Comparison of ENCODE assay signal across 13 cellular contexts in the genomic region with DNA sequence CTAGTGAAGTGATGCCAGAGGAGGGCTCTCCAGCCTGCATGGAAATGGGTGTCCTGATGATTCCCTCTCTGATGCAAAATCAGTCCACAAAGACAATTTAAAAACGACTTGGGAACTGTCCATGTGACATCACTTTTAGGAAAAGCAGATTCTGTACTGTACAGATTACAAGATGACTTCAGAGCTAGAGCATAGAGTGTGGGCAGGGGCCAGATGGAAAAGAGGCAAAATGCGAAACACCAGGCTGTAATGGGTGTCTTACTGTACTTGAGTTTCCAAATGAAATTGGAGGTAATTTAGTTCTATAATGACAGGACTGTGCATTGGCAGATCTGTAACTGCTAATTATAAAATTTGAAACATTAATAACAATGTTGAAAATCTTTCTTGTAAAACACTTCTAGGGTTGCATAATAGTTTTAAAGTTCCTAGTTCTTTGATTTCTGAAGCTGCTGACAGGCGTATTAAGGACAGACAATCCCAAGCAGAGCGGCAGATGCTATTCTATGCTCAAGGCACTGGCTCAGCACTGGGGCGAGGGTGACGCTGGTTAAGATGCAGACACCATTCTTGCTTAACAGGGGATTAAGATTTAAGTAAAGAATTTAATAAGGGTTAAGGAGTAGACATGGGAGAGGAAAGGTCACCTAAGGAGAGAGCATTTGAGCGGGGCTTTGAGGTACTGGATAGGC. TPM values are rescaled to one million over a fixed set of nuclear protein-coding genes. Genes with fewer than 3 reads are reported as not detected.
A peak's percentile ranks its signal among the peaks of the same experiment; 100 is the strongest.
DNase-seq lines count a peak whose midpoint lies in the region; ATAC-seq, FAIRE-seq and TF ChIP-seq lines count a peak whose summit lies in the region.
"Had no signal": no experiment of that assay in that cellular context is flagged by ENCODE, and none has a peak within 500 bp of the region (broad histone marks: within the 10 kb centered on the region; RNA-seq: fewer than 3 reads in every experiment).

No MANE protein-coding gene starts in this region.

- no peaks in the 10 kb centered on the region for H3K27me3 Mint-ChIP-seq in stimulated activated naive CD8-positive, alpha-beta T cell treated with anti-CD3 and anti-CD28 coated beads, Interleukin-15, amount 100 ng/mL, for 72 hours
- H3K27me3 Mint-ChIP-seq in activated T-helper 17 cell treated with anti-CD3 and anti-CD28 coated beads, Interleukin-2, amount 50 U/mL, for 72 hours: no peaks in the 10 kb centered on the region
- no peaks in the 10 kb centered on the region for H3K27me3 Mint-ChIP-seq in memory B cell
- H3K27me3 Mint-ChIP-seq: activated CD4-positive, alpha-beta T cell treated with anti-CD3 and anti-CD28 coated beads, Interleukin-2, amount 10 ng/mL, durations not matched to agents 24 days and 14 days had no signal

- peaks cover 52% of the 10 kb centered on the region for H3K4me1 Mint-ChIP-seq in stimulated activated naive CD8-positive, alpha-beta T cell treated with anti-CD3 and anti-CD28 coated beads, Interleukin-15, amount 100 ng/mL, for 72 hours
- peaks cover 13% of the 10 kb centered on the region for H3K4me1 Mint-ChIP-seq in activated T-helper 17 cell treated with anti-CD3 and anti-CD28 coated beads, Interleukin-2, amount 50 U/mL, for 72 hours
- no peaks in the 10 kb centered on the region for H3K4me1 Mint-ChIP-seq in memory B cell

- H3K4me3 Mint-ChIP-seq in stimulated activated naive CD8-positive, alpha-beta T cell treated with anti-CD3 and anti-CD28 coated beads, Interleukin-15, amount 100 ng/mL, for 72 hours: no peak overlapping the region
- H3K4me3 Mint-ChIP-seq in activated T-helper 17 cell treated with anti-CD3 and anti-CD28 coated beads, Interleukin-2, amount 50 U/mL, for 72 hours: no peak overlapping the region
- no peak overlapping the region for H3K4me3 Mint-ChIP-seq in memory B cell
- H3K4me3 Mint-ChIP-seq: activated CD4-positive, alpha-beta T cell treated with anti-CD3 and anti-CD28 coated beads, Interleukin-2, amount 10 ng/mL, durations not matched to agents 24 days and 14 days had no signal

- no peak for DNase-seq in stimulated activated naive CD8-positive, alpha-beta T cell treated with anti-CD3 and anti-CD28 coated beads, Interleukin-15, amount 100 ng/mL, for 72 hours
- no peak for DNase-seq in stimulated activated naive CD8-positive, alpha-beta T cell treated with anti-CD3 and anti-CD28 coated beads, Interleukin-15, Interleukin-2, amounts not matched to agents 100 U/mL and 50 U/mL, for 24 hours
- DNase-seq in memory B cell (ENCODE audit: low spot score in 2 of 2) (no peak), GM12892 (ENCODE audit: insufficient read length) (no peak)
- DNase-seq: activated CD4-positive, alpha-beta T cell treated with anti-CD3 and anti-CD28 coated beads, Interleukin-2, amount 10 ng/mL, durations not matched to agents 24 days and 14 days; kidney; NCI-H1048; NCI-H2107; NCI-H774; RPMI8226 had no signal

- no peak for ATAC-seq in stimulated activated naive CD8-positive, alpha-beta T cell treated with anti-CD3 and anti-CD28 coated beads, Interleukin-15, amount 100 ng/mL, for 72 hours
- no peak for ATAC-seq in stimulated activated naive CD8-positive, alpha-beta T cell treated with anti-CD3 and anti-CD28 coated beads, Interleukin-15, Interleukin-2, amounts not matched to agents 100 U/mL and 50 U/mL, for 24 hours
- no peak for ATAC-seq in activated T-helper 17 cell treated with anti-CD3 and anti-CD28 coated beads, Interleukin-2, amount 50 U/mL, for 72 hours (replicated peaks)
- ATAC-seq in memory B cell (ENCODE audit: low read depth) (no peak), GM21423 (IDR thresholded peaks at IDR 0.05; ENCODE audit: unreplicated experiment) (no peak), GM18909 (IDR thresholded peaks at IDR 0.05; ENCODE audit: poor library complexity, unreplicated experiment) (no peak)

- peak overlapping the region; percentile 8 to 59 for H3K27ac Mint-ChIP-seq in stimulated activated naive CD8-positive, alpha-beta T cell treated with anti-CD3 and anti-CD28 coated beads, Interleukin-15, amount 100 ng/mL, for 72 hours
- peak overlapping the region; percentile 20 for H3K27ac Mint-ChIP-seq in activated T-helper 17 cell treated with anti-CD3 and anti-CD28 coated beads, Interleukin-2, amount 50 U/mL, for 72 hours
- peak overlapping the region; percentile 55 for H3K27ac Mint-ChIP-seq in memory B cell
- H3K27ac Mint-ChIP-seq: activated CD4-positive, alpha-beta T cell treated with anti-CD3 and anti-CD28 coated beads, Interleukin-2, amount 10 ng/mL, durations not matched to agents 24 days and 14 days had no signal

- TF ChIP-seq POLR2A in GM12892 (IDR thresholded peaks at IDR 0.05; ENCODE audit: low read depth, low read length): no peak

- no peaks in the 10 kb centered on the region for H3K9me3 Mint-ChIP-seq in stimulated activated naive CD8-positive, alpha-beta T cell treated with anti-CD3 and anti-CD28 coated beads, Interleukin-15, amount 100 ng/mL, for 72 hours
- no peaks in the 10 kb centered on the region for H3K9me3 Mint-ChIP-seq in activated T-helper 17 cell treated with anti-CD3 and anti-CD28 coated beads, Interleukin-2, amount 50 U/mL, for 72 hours
- H3K9me3 Mint-ChIP-seq in memory B cell: no peaks in the 10 kb centered on the region
- H3K9me3 Mint-ChIP-seq: activated CD4-positive, alpha-beta T cell treated with anti-CD3 and anti-CD28 coated beads, Interleukin-2, amount 10 ng/mL, durations not matched to agents 24 days and 14 days had no signal

- FAIRE-seq in GM12892 (lab: Jason Lieb, UNC): no peak
- FAIRE-seq: kidney had no signal

- peaks cover 82% of the 10 kb centered on the region for H3K36me3 Mint-ChIP-seq in activated T-helper 17 cell treated with anti-CD3 and anti-CD28 coated beads, Interleukin-2, amount 50 U/mL, for 72 hours (ENCODE audit: low read depth)
- peaks cover 28% of the 10 kb centered on the region for H3K36me3 Mint-ChIP-seq in memory B cell

RNA-seq across cellular contexts. Expression of a gene that starts 29.6 kb away (rescaled TPM):
- total RNA-seq in activated T-helper 17 cell treated with anti-CD3 and anti-CD28 coated beads, Interleukin-2, amount 50 U/mL, for 72 hours: 10 to 100 TPM; 28.8 to 59.9 TPM
- polyA plus RNA-seq in GM12892 (2012; ENCODE audit: missing spikeins): 38.0 TPM

RNA-seq across cellular contexts. Expression of a gene that starts 29.8 kb away (rescaled TPM):
- total RNA-seq in activated T-helper 17 cell treated with anti-CD3 and anti-CD28 coated beads, Interleukin-2, amount 50 U/mL, for 72 hours: 100 to 1,000 TPM; 262 to 288 TPM
- 123 TPM for polyA plus RNA-seq in GM12892 (2012; ENCODE audit: missing spikeins)

RNA-seq across cellular contexts. Expression of a gene that starts 38.9 kb away (rescaled TPM):
- 10 to 100 TPM; 18.8 to 23.2 TPM for total RNA-seq in activated T-helper 17 cell treated with anti-CD3 and anti-CD28 coated beads, Interleukin-2, amount 50 U/mL, for 72 hours
- 25.7 TPM for polyA plus RNA-seq in GM12892 (2012; ENCODE audit: missing spikeins)

RNA-seq across cellular contexts. Expression of a gene that starts 55.6 kb away (rescaled TPM):
- total RNA-seq in activated T-helper 17 cell treated with anti-CD3 and anti-CD28 coated beads, Interleukin-2, amount 50 U/mL, for 72 hours: 10 to 100 TPM; 37.5 to 39.7 TPM
- 36.5 TPM for polyA plus RNA-seq in GM12892 (2012; ENCODE audit: missing spikeins)
